ENCODE assay signal across 18 cellular contexts in the genomic region with DNA sequence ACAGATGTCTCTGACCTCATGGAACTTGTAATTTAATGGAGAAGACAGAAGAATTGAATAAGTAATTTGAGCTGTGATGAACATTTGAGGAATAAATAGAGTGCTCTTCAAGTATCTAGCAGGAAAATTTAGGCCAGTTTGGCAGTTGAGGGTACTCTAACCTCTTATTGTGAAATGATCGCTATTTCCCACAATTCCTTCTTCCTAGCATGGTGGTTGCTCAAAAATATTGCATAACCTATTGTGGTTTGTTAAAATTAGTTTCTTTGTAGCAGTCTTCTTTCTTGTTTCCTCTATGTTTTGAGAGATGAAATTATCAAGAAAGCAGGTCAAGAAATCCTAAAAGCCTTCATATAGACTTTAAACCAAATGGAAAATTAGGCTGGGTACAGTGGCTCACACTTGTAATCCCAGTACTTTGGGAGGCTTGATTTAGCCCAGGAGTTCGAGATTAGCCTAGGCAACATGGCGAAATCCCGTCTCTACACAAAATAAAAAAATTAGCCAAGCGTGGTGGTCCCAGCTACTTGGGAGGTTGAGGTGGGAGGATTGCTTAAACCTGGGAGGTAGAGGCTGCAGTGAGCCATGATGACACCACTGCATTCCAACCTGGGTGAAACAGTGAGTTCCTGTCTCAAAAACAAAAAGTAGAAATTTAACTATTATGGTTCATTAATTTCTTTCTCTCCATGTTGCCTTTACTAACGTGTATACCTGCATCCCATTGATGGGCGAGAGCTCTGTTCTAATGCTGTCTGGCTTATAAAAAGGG. TPM values are rescaled to one million over a fixed set of nuclear protein-coding genes. Genes with fewer than 3 reads are reported as not detected.
A peak's percentile ranks its signal among the peaks of the same experiment; 100 is the strongest.
DNase-seq lines count a peak whose midpoint lies in the region; ATAC-seq, FAIRE-seq and TF ChIP-seq lines count a peak whose summit lies in the region.
"Had no signal": no experiment of that assay in that cellular context is flagged by ENCODE, and none has a peak within 500 bp of the region (broad histone marks: within the 10 kb centered on the region; RNA-seq: fewer than 3 reads in every experiment).

No MANE protein-coding gene starts in this region.

- peaks cover 15 to 27% of the 10 kb centered on the region in 2 donors for H3K4me1 Mint-ChIP-seq in natural killer cell treated with Interleukin-12 subunit alpha and Interleukin-12 subunit beta and Interleukin-15 and Interleukin-18, amount 100 ng/mL, for 72 hours (ENCODE audit: low read depth in 2 of 2)
- no peaks in the 10 kb centered on the region for H3K4me1 Mint-ChIP-seq in natural killer cell
- H3K4me1 Mint-ChIP-seq in activated naive CD4-positive, alpha-beta T cell treated with anti-CD3 and anti-CD28 coated beads, Interleukin-2, amount 10 ng/mL, durations not matched to agents 7 days and 5 days, result no peaks in the 10 kb centered on the region

- peaks cover 6% of the 10 kb centered on the region for H3K36me3 Mint-ChIP-seq in natural killer cell treated with Interleukin-12 subunit alpha and Interleukin-12 subunit beta and Interleukin-15 and Interleukin-18, amount 100 ng/mL, for 72 hours
- H3K36me3 Mint-ChIP-seq in natural killer cell, result no peaks in the 10 kb centered on the region
- H3K36me3 Mint-ChIP-seq in activated naive CD4-positive, alpha-beta T cell treated with anti-CD3 and anti-CD28 coated beads, Interleukin-2, amount 10 ng/mL, durations not matched to agents 7 days and 5 days, result no peaks in the 10 kb centered on the region

- H3K4me3 Mint-ChIP-seq in natural killer cell treated with Interleukin-12 subunit alpha and Interleukin-12 subunit beta and Interleukin-15 and Interleukin-18, amount 100 ng/mL, for 72 hours, result peak overlapping the region; percentile 66
- H3K4me3 Mint-ChIP-seq in natural killer cell, result no peak overlapping the region
- H3K4me3 Mint-ChIP-seq in activated naive CD4-positive, alpha-beta T cell treated with anti-CD3 and anti-CD28 coated beads, Interleukin-2, amount 10 ng/mL, durations not matched to agents 7 days and 5 days, result no peak overlapping the region

- CTCF ChIA-PET in activated naive CD4-positive, alpha-beta T cell treated with anti-CD3 and anti-CD28 coated beads, Interleukin-2, amount 10 ng/mL, durations not matched to agents 7 days and 5 days (lab: Charles Lee), result no interaction called here

- no peaks in the 10 kb centered on the region for H3K9me3 Mint-ChIP-seq in natural killer cell treated with Interleukin-12 subunit alpha and Interleukin-12 subunit beta and Interleukin-15 and Interleukin-18, amount 100 ng/mL, for 72 hours
- H3K9me3 Mint-ChIP-seq in natural killer cell, result no peaks in the 10 kb centered on the region
- H3K9me3 Mint-ChIP-seq in activated naive CD4-positive, alpha-beta T cell treated with anti-CD3 and anti-CD28 coated beads, Interleukin-2, amount 10 ng/mL, durations not matched to agents 7 days and 5 days, result no peaks in the 10 kb centered on the region

- H3K27ac Mint-ChIP-seq in natural killer cell treated with Interleukin-12 subunit alpha and Interleukin-12 subunit beta and Interleukin-15 and Interleukin-18, amount 100 ng/mL, for 72 hours, result peak overlapping the region; percentile 78 to 84
- H3K27ac Mint-ChIP-seq in natural killer cell, result no peak overlapping the region
- H3K27ac Mint-ChIP-seq in activated naive CD4-positive, alpha-beta T cell treated with anti-CD3 and anti-CD28 coated beads, Interleukin-2, amount 10 ng/mL, durations not matched to agents 7 days and 5 days, result no peak overlapping the region

- no peak for DNase-seq in natural killer cell treated with Interleukin-12 subunit alpha and Interleukin-12 subunit beta and Interleukin-15 and Interleukin-18, amount 100 ng/mL, for 72 hours (ENCODE audit: low spot score)
- DNase-seq in natural killer cell (no peak), RCC 7860 (ENCODE audit: low spot score) (peak; percentile 84), fibroblast of pulmonary artery (ENCODE audit: low read depth) (peak; percentile 46), activated gamma-delta T cell treated with Interleukin-2 at 50 U/mL for 16 hours (no peak), NCI-H748 (lab: John Stamatoyannopoulos, UW; ENCODE audit: unreplicated experiment) (no peak), NCI-H524 treated with DMSO at 0.1 percent for 48 hours (lab: John Stamatoyannopoulos, UW) (no peak)
- DNase-seq in activated naive CD4-positive, alpha-beta T cell treated with anti-CD3 and anti-CD28 coated beads, Interleukin-2, amount 10 ng/mL, durations not matched to agents 7 days and 5 days, result no peak
- DNase-seq: activated effector memory CD4-positive, alpha-beta T cell treated with anti-CD3 and anti-CD28 coated beads, Interleukin-2, amount 50 U/mL, for 16 hours; dorsolateral prefrontal cortex; esophagus squamous epithelium; NCI-H2081; sigmoid colon; stimulated activated naive CD4-positive, alpha-beta T cell; uterus had no signal

- H3K4me3 ChIP-seq in fibroblast of pulmonary artery (replicated peaks; ENCODE audit: low read depth, low read length), result no peak overlapping the region
- H3K4me3 ChIP-seq: dorsolateral prefrontal cortex, esophagus squamous epithelium, HAP-1, sigmoid colon, SK-N-MC, uterus had no signal

- FAIRE-seq in RCC 7860 (lab: Jason Lieb, UNC), result no peak
- FAIRE-seq: A204.1 had no signal

- no peaks in the 10 kb centered on the region for H3K27me3 Mint-ChIP-seq in natural killer cell treated with Interleukin-12 subunit alpha and Interleukin-12 subunit beta and Interleukin-15 and Interleukin-18, amount 100 ng/mL, for 72 hours
- peaks cover 0 to 3% of the 10 kb centered on the region in 2 donors for H3K27me3 Mint-ChIP-seq in natural killer cell (ENCODE audit: low read depth in 2 of 2)
- H3K27me3 Mint-ChIP-seq in activated naive CD4-positive, alpha-beta T cell treated with anti-CD3 and anti-CD28 coated beads, Interleukin-2, amount 10 ng/mL, durations not matched to agents 7 days and 5 days, result no peaks in the 10 kb centered on the region

- peak in 1 of 2 donors; percentile 53 for ATAC-seq in natural killer cell treated with Interleukin-12 subunit alpha and Interleukin-12 subunit beta and Interleukin-15 and Interleukin-18, amount 100 ng/mL, for 72 hours
- ATAC-seq in natural killer cell, result no peak

- TF ChIP-seq CTCF in natural killer cell (IDR thresholded peaks at IDR 0.05) (no peak), fibroblast of pulmonary artery (IDR thresholded peaks at IDR 0.05; ENCODE audit: low read length, missing control alignments) (no peak)

- intact Hi-C loops in natural killer cell (cut with micrococcal nuclease), result no loop called here

RNA-seq across cellular contexts. Expression of gene RBKS, which starts 58.7 kb away (rescaled TPM):
- 1 to 10 TPM; 3.1 to 4.5 TPM for total RNA-seq in natural killer cell treated with Interleukin-12 subunit alpha and Interleukin-12 subunit beta and Interleukin-15 and Interleukin-18, amount 100 ng/mL, for 72 hours
- total RNA-seq in natural killer cell, result 10 to 100 TPM; 11.5 to 20.9 (median 12.8) TPM

RNA-seq across cellular contexts. Expression of gene BABAM2, which starts 59.1 kb away (rescaled TPM):
- total RNA-seq in natural killer cell treated with Interleukin-12 subunit alpha and Interleukin-12 subunit beta and Interleukin-15 and Interleukin-18, amount 100 ng/mL, for 72 hours, result 10 to 100 TPM; 53.8 to 66.6 TPM
- 10 to 100 TPM; 54.6 to 66.1 (median 59.5) TPM for total RNA-seq in natural killer cell

RNA-seq across cellular contexts. Expression of gene MRPL33, which starts 59.9 kb away (rescaled TPM):
- total RNA-seq in natural killer cell treated with Interleukin-12 subunit alpha and Interleukin-12 subunit beta and Interleukin-15 and Interleukin-18, amount 100 ng/mL, for 72 hours, result 10 to 100 TPM; 58.3 to 77.6 TPM
- 10 to 100 TPM; 21.5 to 28.5 (median 27.3) TPM for total RNA-seq in natural killer cell

Comparison
In these comparisons a context has a peak if more than half of its experiments do, and no peak if none do; other contexts are left out.
1. H3K27ac Mint-ChIP-seq: peak in natural killer cell treated with Interleukin-12 subunit alpha and Interleukin-12 subunit beta and Interleukin-15 and Interleukin-18, amount 100 ng/mL, for 72 hours (2 of 2); none in natural killer cell (0 of 2) and activated naive CD4-positive, alpha-beta T cell treated with anti-CD3 and anti-CD28 coated beads, Interleukin-2, amount 10 ng/mL, durations not matched to agents 7 days and 5 days (single experiment).
2. DNase-seq: peak in RCC 7860 (single experiment) and fibroblast of pulmonary artery (single experiment); none in natural killer cell treated with Interleukin-12 subunit alpha and Interleukin-12 subunit beta and Interleukin-15 and Interleukin-18, amount 100 ng/mL, for 72 hours (single experiment), natural killer cell (single experiment), activated gamma-delta T cell treated with Interleukin-2 at 50 U/mL for 16 hours (single experiment), NCI-H748 (single experiment), NCI-H524 treated with DMSO at 0.1 percent for 48 hours (single experiment) and activated naive CD4-positive, alpha-beta T cell treated with anti-CD3 and anti-CD28 coated beads, Interleukin-2, amount 10 ng/mL, durations not matched to agents 7 days and 5 days (single experiment).